Comparison of ENCODE assay signal across 14 cellular contexts in genomic region chr6:88919032-88919431, GRCh38. TPM values are rescaled to one million over a fixed set of nuclear protein-coding genes. Genes with fewer than 3 reads are reported as not detected.
DNase-seq lines count a peak whose midpoint lies in the region; ATAC-seq, FAIRE-seq and TF ChIP-seq lines count a peak whose summit lies in the region.
"Had no signal": no experiment of that assay in that cellular context is flagged by ENCODE, and none has a peak within 500 bp of the region (broad histone marks: within the 10 kb centered on the region; RNA-seq: fewer than 3 reads in every experiment).

No MANE protein-coding gene starts in this region.

- no peak overlapping the region for H3K4me2 ChIP-seq in DND-41 (ENCODE audit: insufficient read depth, low read length)
- H3K4me2 ChIP-seq in K562 (ENCODE audit: insufficient read depth, low read length), result no peak overlapping the region

- peaks cover 27% of the 10 kb centered on the region for H3K36me3 Mint-ChIP-seq in mesothelial cell of epicardium

- H3K27me3 Mint-ChIP-seq in mesothelial cell of epicardium (ENCODE audit: low read depth), result no peaks in the 10 kb centered on the region

- peaks cover 5% of the 10 kb centered on the region for H3K79me2 ChIP-seq in DND-41 (ENCODE audit: insufficient read depth, low read length)
- peaks cover 10% of the 10 kb centered on the region; the same call in 2 of the 3 replicates for H3K79me2 ChIP-seq in K562 (ENCODE audit: control insufficient read depth, insufficient read depth, low read length)

- H3K4me1 ChIP-seq in DND-41 (ENCODE audit: insufficient read depth, low read length) (peaks cover 3% of the 10 kb centered on the region; the same call in 1 of the 2 replicates), K562 (replicated peaks in 1 of 2; ENCODE audit: control insufficient read depth in 2 of 2, insufficient read depth in 2 of 2, low read length in 2 of 2) (no peaks in the 10 kb centered on the region)
- H3K4me1 ChIP-seq: gastrocnemius medialis, upper lobe of left lung had no signal

- no peaks in the 10 kb centered on the region for H4K20me1 ChIP-seq in DND-41 (ENCODE audit: insufficient read depth, low read length)
- 0 out of 2 replicates have a peak, but pooled peaks cover 4% of the 10 kb centered on the region for H4K20me1 ChIP-seq in K562 (replicated peaks; ENCODE audit: control insufficient read depth, insufficient read depth, low read length)

- peaks cover 24% of the 10 kb centered on the region for H3K9me3 Mint-ChIP-seq in mesothelial cell of epicardium

- no TSS peak for BruUV-seq in K562 (replicated peaks; lab: Mats Ljungman, UMichigan)

- CTCF ChIA-PET in K562 (lab: Yijun Ruan, JAX; ENCODE audit: low intra/inter-chr PET ratio), result no interaction called here

- no peak overlapping the region for H2AFZ ChIP-seq in DND-41 (ENCODE audit: low read depth, low read length)
- no peak overlapping the region for H2AFZ ChIP-seq in K562 (ENCODE audit: low read depth, low read length)

- no peak for TF ChIP-seq EP300 in K562 (IDR thresholded peaks at IDR 0.05; ENCODE audit: low read length)

- intact Hi-C loops in K562 (cut with micrococcal nuclease), result no loop called here

- no peaks in the 10 kb centered on the region for H3K27me3 ChIP-seq in DND-41 (ENCODE audit: insufficient read depth, low read length, poor library complexity)
- H3K27me3 ChIP-seq in K562 (ENCODE audit: control insufficient read depth in 2 of 2, insufficient read depth in 2 of 2, low read length in 2 of 2), result no peaks in the 10 kb centered on the region
- H3K27me3 ChIP-seq: gastrocnemius medialis, upper lobe of left lung had no signal

- POLR2A ChIA-PET in K562 (lab: Yijun Ruan, JAX), result no interaction called here

- H3K4me3 Mint-ChIP-seq in mesothelial cell of epicardium, result no peak overlapping the region

- H3K36me3 ChIP-seq in DND-41 (ENCODE audit: insufficient read depth, low read length), result peaks cover 23% of the 10 kb centered on the region; the same call in 1 of the 2 replicates
- H3K36me3 ChIP-seq in K562 (ENCODE audit: control insufficient read depth, insufficient read depth, low read length), result peaks cover 14% of the 10 kb centered on the region; the same call in 2 of the 3 replicates
- H3K36me3 ChIP-seq: upper lobe of left lung had no signal

- H3K9me3 ChIP-seq in DND-41 (ENCODE audit: insufficient read depth, low read length, severe bottlenecking), result no peaks in the 10 kb centered on the region
- no peaks in the 10 kb centered on the region for H3K9me3 ChIP-seq in K562 (replicated peaks; ENCODE audit: control insufficient read depth, insufficient read depth, low read depth, low read length)
- H3K9me3 ChIP-seq: gastrocnemius medialis, upper lobe of left lung had no signal

- no peak for ATAC-seq in DND-41 (ENCODE audit: insufficient read depth, low read depth)
- no peak for ATAC-seq in K562
- ATAC-seq: gastrocnemius medialis had no signal

- H3K9me1 ChIP-seq in K562 (ENCODE audit: control insufficient read depth, insufficient read depth, low read length), result no peaks in the 10 kb centered on the region

- H3K27ac Mint-ChIP-seq in mesothelial cell of epicardium, result no peak overlapping the region

- in situ Hi-C loops in K562 (cut with MboI), result no loop called here

- TF ChIP-seq POLR2A in K562 (conservative IDR thresholded peaks at IDR 0.05) (no peak), erythroblast (IDR thresholded peaks at IDR 0.05; ENCODE audit: low read length) (no peak)

- TF ChIP-seq CTCF in DND-41 (IDR thresholded peaks at IDR 0.05; ENCODE audit: borderline replicate concordance, extremely low read depth, low read length, poor library complexity, severe bottlenecking) (peak; percentile 33), K562 (IDR thresholded peaks at IDR 0.05 in 2 of 3, conservative IDR thresholded peaks at IDR 0.05 in 1 of 3; ENCODE audit: insufficient read depth in 2 of 3, low read depth in 1 of 3, low read length in 3 of 3) (peak in 1 of 3 experiments; percentile 43; a peak in 2 of 6 replicates), mesothelial cell of epicardium (IDR thresholded peaks at IDR 0.05; ENCODE audit: unreplicated experiment) (peak; percentile 25)

- FAIRE-seq in K562 (lab: Jason Lieb, UNC), result peak; percentile 19

- H3K4me3 ChIP-seq in DND-41 (ENCODE audit: low read depth in 1 of 2, low read length in 2 of 2) (no peak overlapping the region), K562 (no peak overlapping the region)
- H3K4me3 ChIP-seq: gastrocnemius medialis, upper lobe of left lung had no signal

- H3K27ac ChIP-seq in DND-41 (ENCODE audit: low read length) (no peak overlapping the region), K562 (ENCODE audit: extremely low read depth, low read depth, low read length) (no peak overlapping the region)
- H3K27ac ChIP-seq: gastrocnemius medialis, upper lobe of left lung had no signal

- 53% methylated on average over 1 of the region's 1 CpG for WGBS in K562 (ENCODE audit: insufficient coverage, low coverage, missing lambda C conversion rate)

- peak in 1 of 2 experiments; percentile 43; a peak in 3 of 4 replicates for TF ChIP-seq RAD21 in K562 (CRISPR knock-in tag; conservative IDR thresholded peaks at IDR 0.05 in 1 of 2, IDR thresholded peaks at IDR 0.05 in 1 of 2)

- H3K9ac ChIP-seq in DND-41 (ENCODE audit: low read depth, low read length) (no peak overlapping the region), K562 (ENCODE audit: insufficient read depth in 1 of 2, low read depth in 2 of 2, low read length in 2 of 2) (no peak overlapping the region)

- DNase-seq in DND-41, result no peak
- DNase-seq in Kasumi-1 (lab: John Stamatoyannopoulos, UW), result peak; percentile 18 to 74
- no peak for DNase-seq in K562 (ENCODE audit: extremely low read depth in 1 of 4, low spot score in 3 of 4)
- DNase-seq in mesothelial cell of epicardium (ENCODE audit: low spot score in 2 of 2, unreplicated experiment in 2 of 2), result no peak
- DNase-seq in GOT3 (lab: John Stamatoyannopoulos, UW), result no peak
- DNase-seq in activated naive CD4-positive, alpha-beta T cell (lab: John Stamatoyannopoulos, UW), result no peak
- no peak for DNase-seq in erythroblast (lab: John Stamatoyannopoulos, UW)
- DNase-seq in stimulated activated naive CD4-positive, alpha-beta T cell treated with Interleukin-2 at 50 U/mL for 16 hours (lab: John Stamatoyannopoulos, UW), result no peak
- DNase-seq: activated T-cell treated with anti-CD3 and anti-CD28 coated beads for 4 hours; central memory CD4-positive, alpha-beta T cell; gastrocnemius medialis; GF-D8; MV-4-11; upper lobe of left lung had no signal

- H3K4me1 Mint-ChIP-seq in mesothelial cell of epicardium, result peaks cover 9% of the 10 kb centered on the region

TF ChIP-seq in K562, 482 proteins besides CTCF, POLR2A, EP300 and RAD21:
- no peak for TF ChIP-seq ZBTB7A (IDR thresholded peaks at IDR 0.05; ENCODE audit: borderline replicate concordance, control insufficient read depth, low read depth, low read length)
- no peak for TF ChIP-seq ZNF436 (CRISPR knock-in tag; IDR thresholded peaks at IDR 0.05)
- no peak for TF ChIP-seq ETV5 (CRISPR knock-in tag; IDR thresholded peaks at IDR 0.05; ENCODE audit: low read depth)

RNA-seq across cellular contexts. Expression of gene RNGTT, which starts 44.4 kb away (rescaled TPM):
- total RNA-seq in K562 (2011; cell fraction: chromatin; rRNA removed; ENCODE audit: low replicate concordance), result 25.2 and 72.6 TPM in 2 replicates
- 10.7 and 13.8 TPM in 2 replicates for total RNA-seq in K562 (2011; cell fraction: nucleolus; rRNA removed)
- 18.9 and 20.8 TPM in 2 replicates for total RNA-seq in K562 (2011; cell fraction: nucleoplasm; rRNA removed)
- total RNA-seq in K562 (2014; rRNA removed), result 18.5 and 21.7 TPM in 2 replicates
- 31.7 and 35.0 TPM in 2 replicates for total RNA-seq in K562 (2014; rRNA removed; fragmentation: Illumina TruSeq; extraction: Trizol)
- 27.6 and 29.9 TPM in 2 replicates for total RNA-seq in K562 (2015; rRNA removed; fragmentation: Illumina TruSeq; extraction: Trizol)
- 17.5 and 19.5 TPM in 2 replicates for total RNA-seq in K562 (2021)
- polyA plus RNA-seq in K562 (2011; rRNA removed), result 9.5 and 13.7 TPM in 2 replicates
- polyA plus RNA-seq in K562 (2011; cell fraction: cytosol; rRNA removed), result 2.5 and 5.2 TPM in 2 replicates
- polyA plus RNA-seq in K562 (2011; cell fraction: nucleus; rRNA removed), result 5.8 and 7.0 TPM in 2 replicates
- polyA plus RNA-seq in K562 (2012), result 10.9 and 11.6 TPM in 2 replicates
- polyA plus RNA-seq in K562 (2014; fragmentation: Illumina TruSeq; extraction: Trizol), result 16.9 and 21.3 TPM in 2 replicates
- polyA plus RNA-seq in K562 (2014; fragmentation: Nextera tagmentation; extraction: Ambion mirVana), result 1 to 10 TPM; 6.1 to 7.8 TPM
- polyA plus RNA-seq in K562 (2014; rRNA removed), result 12.6 and 14.2 TPM in 2 replicates
- 36.1 and 36.7 TPM in 2 replicates for polyA minus RNA-seq in K562 (2011; rRNA and poly(A)+ RNA removed)
- 7.3 and 9.0 TPM in 2 replicates for polyA minus RNA-seq in K562 (2011; cell fraction: cytosol; rRNA and poly(A)+ RNA removed)
- 16.7 and 32.3 TPM in 2 replicates for polyA minus RNA-seq in K562 (2011; cell fraction: nucleus; rRNA and poly(A)+ RNA removed)
- total RNA-seq in mesothelial cell of epicardium, result 15.6 to 16.5 TPM (median 16.0 TPM) in 3 replicates

Comparison
In these comparisons a context has a peak if more than half of its experiments do, and no peak if none do; other contexts are left out.
1. DNase-seq: peak in Kasumi-1 (2 of 2); none in DND-41 (single experiment), K562 (0 of 4), mesothelial cell of epicardium (0 of 2), GOT3 (single experiment), activated naive CD4-positive, alpha-beta T cell (0 of 4), erythroblast (0 of 2) and stimulated activated naive CD4-positive, alpha-beta T cell treated with Interleukin-2 at 50 U/mL for 16 hours (single experiment).